ENCODE assay signal across 1 cellular context in genomic region chr6:37665309-37665708, GRCh38.
TF ChIP-seq lines count a peak whose summit lies in the region.

No MANE protein-coding gene starts in this region.

TF ChIP-seq in K562, 482 proteins besides CTCF, POLR2A, EP300 and RAD21:
- no peak for TF ChIP-seq MGA (IDR thresholded peaks at IDR 0.05)
- 0 out of 2 replicates have a peak, but pooled peaks have one; percentile 20 for TF ChIP-seq SOX6 (IDR thresholded peaks at IDR 0.05)
- TF ChIP-seq ATF1 (CRISPR knock-in tag; IDR thresholded peaks at IDR 0.05), result no peak
- TF ChIP-seq ATF1 (tag; IDR thresholded peaks at IDR 0.05), result no peak
- TF ChIP-seq KLF1 (tag; IDR thresholded peaks at IDR 0.05), result no peak
- no peak for TF ChIP-seq NR1H2 (CRISPR knock-in tag; IDR thresholded peaks at IDR 0.05)
- TF ChIP-seq CBFA2T3 (IDR thresholded peaks at IDR 0.05), result peak; percentile 25; the same call in 1 of the 2 replicates
- TF ChIP-seq RFX5 (IDR thresholded peaks at IDR 0.05; ENCODE audit: low read depth, low read length), result no peak
- TF ChIP-seq ZNF551 (CRISPR knock-in tag; IDR thresholded peaks at IDR 0.05), result no peak
- no peak for TF ChIP-seq ATF3 (IDR thresholded peaks at IDR 0.05)
- TF ChIP-seq ATF3 (CRISPR knock-in tag; conservative IDR thresholded peaks at IDR 0.05), result no peak
- no peak for TF ChIP-seq TCFL5 (CRISPR knock-in tag; conservative IDR thresholded peaks at IDR 0.05)
